Comparison of ENCODE assay signal across 11 cellular contexts in genomic region chr5:172788771-172789686, GRCh38. TPM values are rescaled to one million over a fixed set of nuclear protein-coding genes. Genes with fewer than 3 reads are reported as not detected.
DNase-seq lines count a peak whose midpoint lies in the region; ATAC-seq, FAIRE-seq and TF ChIP-seq lines count a peak whose summit lies in the region.
"Had no signal": no experiment of that assay in that cellular context is flagged by ENCODE, and none has a peak within 500 bp of the region (broad histone marks: within the 10 kb centered on the region; RNA-seq: fewer than 3 reads in every experiment).

No MANE protein-coding gene starts in this region.

- TF ChIP-seq CTCF in GM12878 (IDR thresholded peaks at IDR 0.05 in 2 of 3, conservative IDR thresholded peaks at IDR 0.05 in 1 of 3; ENCODE audit: control insufficient read depth in 2 of 3, extremely low read depth in 1 of 3, insufficient read depth in 1 of 3, low read depth in 3 of 3, low read length in 3 of 3): no peak

- H3K4me2 ChIP-seq in GM23248 (ENCODE audit: unreplicated experiment) (no peak overlapping the region), GM12878 (ENCODE audit: control insufficient read depth, insufficient read depth) (no peak overlapping the region)

- FAIRE-seq in GM12878 (lab: Jason Lieb, UNC) (no peak), small intestine (lab: Jason Lieb, UNC) (no peak)
- FAIRE-seq: colon, G401.6 had no signal

- peak; percentile 26; the same call in 2 of the 3 replicates for ATAC-seq in GM12878
- peak; percentile 86 for ATAC-seq in left lobe of liver
- ATAC-seq in HG02678 (IDR thresholded peaks at IDR 0.05; ENCODE audit: unreplicated experiment): no peak
- no peak for ATAC-seq in GM21717 (IDR thresholded peaks at IDR 0.05; ENCODE audit: unreplicated experiment)
- ATAC-seq in HG02588 (IDR thresholded peaks at IDR 0.05; ENCODE audit: unreplicated experiment): no peak

- H3K9ac ChIP-seq in GM23248: peak overlapping the region; percentile 30
- no peak overlapping the region for H3K9ac ChIP-seq in GM12878 (ENCODE audit: control insufficient read depth, insufficient read depth, low read length)

- intact Hi-C loops in GM12878 (cut with micrococcal nuclease; ENCODE audit: unreplicated experiment): no loop called here

- WGBS in GM23248 (ENCODE audit: low coverage in 1 of 2, low lambda C conversion rate in 2 of 2, missing lambda C conversion rate in 2 of 2), 2 experiments: 76 to 82% methylated on average over 19 to 21 of the region's 21 CpGs
- 60% methylated on average over 21 of the region's 21 CpGs for WGBS in GM12878 (ENCODE audit: insufficient coverage, insufficient replicate concordance, low lambda C conversion rate, missing lambda C conversion rate)
- 33 to 45% (median 40%) methylated on average over 21 of the region's 21 CpGs for whole genome bisulfite sequencing in small intestine, 3 donors

- H3K27ac ChIP-seq in GM23248 (no peak overlapping the region), GM12878 (ENCODE audit: control insufficient read depth, insufficient read depth) (no peak overlapping the region), small intestine (ENCODE audit: low read depth in 1 of 2, low read length in 1 of 2) (peak overlapping the region; percentile 76 to 85)

- H3K27me3 ChIP-seq in GM23248 (replicated peaks; ENCODE audit: insufficient read depth) (no peaks in the 10 kb centered on the region), GM12878 (replicated peaks in 1 of 2; ENCODE audit: control insufficient read depth in 2 of 2, insufficient read depth in 2 of 2, low read length in 1 of 2) (no peaks in the 10 kb centered on the region), small intestine (ENCODE audit: control insufficient read depth in 2 of 2, insufficient read depth in 2 of 2, low read length in 2 of 2) (no peaks in the 10 kb centered on the region)

- no peaks in the 10 kb centered on the region for H3K36me3 ChIP-seq in GM23248 (ENCODE audit: low read depth)
- H3K36me3 ChIP-seq in GM12878 (ENCODE audit: control insufficient read depth in 2 of 2, insufficient read depth in 2 of 2, low read length in 1 of 2): no peaks in the 10 kb centered on the region
- H3K36me3 ChIP-seq in small intestine (ENCODE audit: control insufficient read depth in 2 of 2, insufficient read depth in 2 of 2, low read length in 2 of 2): no peaks in the 10 kb centered on the region

- no peak overlapping the region for H3K4me3 ChIP-seq in GM23248
- H3K4me3 ChIP-seq in GM12878: no peak overlapping the region
- no peak overlapping the region for H3K4me3 ChIP-seq in small intestine (ENCODE audit: low read depth in 1 of 2, low read length in 2 of 2)

- H3K4me1 ChIP-seq in GM23248 (ENCODE audit: insufficient read depth): peaks cover 20% of the 10 kb centered on the region
- peaks cover 11% of the 10 kb centered on the region for H3K4me1 ChIP-seq in GM12878 (ENCODE audit: control insufficient read depth, insufficient read depth, low read length)
- H3K4me1 ChIP-seq in small intestine (ENCODE audit: control insufficient read depth in 2 of 2, insufficient read depth in 1 of 2, low read depth in 1 of 2, low read length in 1 of 2): peaks cover 0 to 7% of the 10 kb centered on the region in 2 donors

- RAD21 ChIA-PET in GM12878 (lab: Charles Lee; ENCODE audit: unreplicated experiment): interaction anchor here (1.1 to 1.6 kb wide), 4 partner anchors 12 to 144 kb away, joined by 3 to 5 read pairs (median 3); no protein-coding TSS in a partner anchor

- in situ Hi-C loops in GM23248 (cut with MboI): no loop called here
- in situ Hi-C loops in GM12878 (cut with MboI): no loop called here

- H2AFZ ChIP-seq in GM23248 (no peak overlapping the region), GM12878 (ENCODE audit: control insufficient read depth, low read depth, low read length) (peak overlapping the region; percentile 43)

- CTCF ChIA-PET in GM12878 (lab: Yijun Ruan, JAX): interaction anchor here (1.1 to 1.6 kb wide), 3 partner anchors 9 to 12 kb away, joined by 3 to 8 read pairs (median 4); no protein-coding TSS in a partner anchor

- no TSS peak for BruUV-seq in GM12878 (replicated peaks; lab: Mats Ljungman, UMichigan)

- H3F3A ChIP-seq in GM23248 (ENCODE audit: insufficient read depth): peaks cover 6% of the 10 kb centered on the region

- peak; percentile 58 for DNase-seq in GM23248
- DNase-seq in GM12878 (ENCODE audit: low read depth, low spot score): no peak
- peak; percentile 90 for DNase-seq in left lobe of liver (ENCODE audit: low spot score)
- peak; percentile 87 for DNase-seq in small intestine
- no peak for DNase-seq in retina
- DNase-seq: NCI-H1436 treated with DMSO at 0.1 percent for 48 hours had no signal

- no peak for TF ChIP-seq EP300 in GM12878 (IDR thresholded peaks at IDR 0.05; ENCODE audit: borderline replicate concordance in 1 of 2, control insufficient read depth in 1 of 2, low read depth in 2 of 2, low read length in 2 of 2)

- H3K9me2 ChIP-seq in GM23248 (ENCODE audit: insufficient read depth): no peaks in the 10 kb centered on the region

- H3K79me2 ChIP-seq in GM23248 (ENCODE audit: insufficient read depth) (no peaks in the 10 kb centered on the region), GM12878 (ENCODE audit: control insufficient read depth, insufficient read depth, low read length) (no peaks in the 10 kb centered on the region)

- POLR2A ChIA-PET in GM12878 (lab: Charles Lee): interaction anchor here (0.5 to 1.2 kb wide), 3 partner anchors 9 to 361 kb away, joined by 3 to 4 read pairs (median 4); no protein-coding TSS in a partner anchor

- TF ChIP-seq POLR2A in GM12878 (IDR thresholded peaks at IDR 0.05; ENCODE audit: low read depth, low read length): no peak

- SMC1A ChIA-PET in GM12878 (lab: Charles Lee; ENCODE audit: uncharacterized antibody, unreplicated experiment): interaction anchor here (0.5 to 1.4 kb wide), 4 partner anchors 9 to 222 kb away, joined by 3 to 9 read pairs (median 4); no protein-coding TSS in a partner anchor

- no peak for TF ChIP-seq RAD21 in GM12878 (IDR thresholded peaks at IDR 0.05; ENCODE audit: insufficient read depth, low read depth, low read length)

- H4K20me1 ChIP-seq in GM23248 (ENCODE audit: insufficient read depth) (no peaks in the 10 kb centered on the region), GM12878 (ENCODE audit: control insufficient read depth, insufficient read depth) (no peaks in the 10 kb centered on the region)

- H3K9me3 ChIP-seq in GM23248 (ENCODE audit: low read depth) (no peaks in the 10 kb centered on the region), GM12878 (replicated peaks; ENCODE audit: control insufficient read depth, insufficient read depth, low read length) (peaks cover 5% of the 10 kb centered on the region; the same call in 1 of the 3 replicates), small intestine (ENCODE audit: control insufficient read depth, low read depth) (no peaks in the 10 kb centered on the region)

RNA-seq across cellular contexts. Expression of gene DUSP1, which starts 18.0 kb away (rescaled TPM):
- total RNA-seq in GM23248 (2014; rRNA removed; shearing (Covaris generic)): 443 and 459 TPM in 2 replicates
- 264 and 269 TPM in 2 replicates for polyA plus RNA-seq in GM23248 (2016; fragmentation: Nextera tagmentation; extraction: Ambion mirVana)
- 9.4 and 10.7 TPM in 2 replicates for total RNA-seq in GM12878 (2013; cell fraction: nucleolus; rRNA removed)
- 5.8 and 6.2 TPM in 2 replicates for total RNA-seq in GM12878 (2014; rRNA removed)
- 2.0 and 2.5 TPM in 2 replicates for total RNA-seq in GM12878 (2014; rRNA removed; fragmentation: Illumina TruSeq; extraction: Trizol)
- total RNA-seq in GM12878 (2021): 5.0 and 5.3 TPM in 2 replicates
- 2.1 TPM for polyA plus RNA-seq in GM12878 (2011; ENCODE audit: low read depth)
- polyA plus RNA-seq in GM12878 (2011; rRNA removed): 3.0 and 4.0 TPM in 2 replicates
- polyA plus RNA-seq in GM12878 (2011; cell fraction: cytosol; rRNA removed): 4.7 and 5.6 TPM in 2 replicates
- polyA plus RNA-seq in GM12878 (2011; cell fraction: nucleus; rRNA removed): 7.0 and 8.8 TPM in 2 replicates
- 4.9 and 5.3 TPM in 2 replicates for polyA plus RNA-seq in GM12878 (2012)
- 1.0 and 2.0 TPM in 2 replicates for polyA plus RNA-seq in GM12878 (2014; fragmentation: Illumina TruSeq; extraction: Trizol)
- 1 to 10 TPM; 1.4 to 1.9 TPM for polyA plus RNA-seq in GM12878 (2014; fragmentation: Nextera tagmentation; extraction: Ambion mirVana)
- polyA plus RNA-seq in GM12878 (2014; rRNA removed): 3.5 and 4.1 TPM in 2 replicates
- polyA plus RNA-seq in GM12878 (2016; fragmentation: Nextera tagmentation; extraction: Ambion mirVana): 1 to 10 TPM; 3.9 to 5.4 TPM
- polyA minus RNA-seq in GM12878 (2011; rRNA and poly(A)+ RNA removed): 5.9 and 9.3 TPM in 2 replicates
- 4.9 and 5.3 TPM in 2 replicates for polyA minus RNA-seq in GM12878 (2011; cell fraction: cytosol; rRNA and poly(A)+ RNA removed)
- 12.6 and 13.6 TPM in 2 replicates for polyA minus RNA-seq in GM12878 (2011; cell fraction: nucleus; rRNA and poly(A)+ RNA removed)
- 145 TPM for total RNA-seq in left lobe of liver
- polyA plus RNA-seq in small intestine: 100 to 1,000 TPM in 1 of 3 donors, 10 to 100 TPM in 2; 64.4 to 216 (median 65.4) TPM

RNA-seq across cellular contexts. Expression of gene ERGIC1, which starts 45.0 kb away (rescaled TPM):
- total RNA-seq in GM23248 (2014; rRNA removed; shearing (Covaris generic)): 233 and 235 TPM in 2 replicates
- polyA plus RNA-seq in GM23248 (2016; fragmentation: Nextera tagmentation; extraction: Ambion mirVana) (66.4 and 75.8 TPM in 2 replicates), GM12878 (2011; rRNA removed) (56.1 and 81.2 TPM in 2 replicates), GM12878 (2014; fragmentation: Illumina TruSeq; extraction: Trizol) (78.1 and 104 TPM in 2 replicates), GM12878 (2014; fragmentation: Nextera tagmentation; extraction: Ambion mirVana) (10 to 100 TPM in 1 of 2 experiments, 1 to 10 TPM in 1; 8.8 to 21.0 TPM), GM12878 (2014; rRNA removed) (88.7 and 88.8 TPM in 2 replicates), GM12878 (2016; fragmentation: Nextera tagmentation; extraction: Ambion mirVana) (10 to 100 TPM; 26.3 to 28.6 TPM), small intestine (100 to 1,000 TPM in 1 of 3 donors, 10 to 100 TPM in 2; 58.1 to 127 (median 64.2) TPM)
- 247 and 251 TPM in 2 replicates for total RNA-seq in GM12878 (2013; cell fraction: nucleolus; rRNA removed)
- total RNA-seq in GM12878 (2014; rRNA removed) (77.0 and 86.2 TPM in 2 replicates), GM12878 (2014; rRNA removed; fragmentation: Illumina TruSeq; extraction: Trizol) (70.6 and 71.3 TPM in 2 replicates), GM12878 (2021) (90.0 and 97.6 TPM in 2 replicates), left lobe of liver (158 TPM)
- polyA plus RNA-seq in GM12878 (2011; ENCODE audit: low read depth): 45.2 TPM
- 110 and 117 TPM in 2 replicates for polyA plus RNA-seq in GM12878 (2011; cell fraction: cytosol; rRNA removed)
- 70.5 and 84.8 TPM in 2 replicates for polyA plus RNA-seq in GM12878 (2011; cell fraction: nucleus; rRNA removed)
- polyA plus RNA-seq in GM12878 (2012): 72.6 and 77.3 TPM in 2 replicates
- polyA minus RNA-seq in GM12878 (2011; rRNA and poly(A)+ RNA removed): 136 and 155 TPM in 2 replicates
- 30.7 and 37.3 TPM in 2 replicates for polyA minus RNA-seq in GM12878 (2011; cell fraction: cytosol; rRNA and poly(A)+ RNA removed)
- polyA minus RNA-seq in GM12878 (2011; cell fraction: nucleus; rRNA and poly(A)+ RNA removed): 28.8 and 59.6 TPM in 2 replicates

Comparison
In these comparisons a context has a peak if more than half of its experiments do, and no peak if none do; other contexts are left out.
1. DNase-seq: peak in GM23248 (single experiment), left lobe of liver (single experiment) and small intestine (single experiment); none in GM12878 (single experiment) and retina (single experiment).
2. H3K27ac ChIP-seq: peak in small intestine (2 of 2); none in GM23248 (single experiment) and GM12878 (single experiment).
3. ATAC-seq: peak in GM12878 (single experiment) and left lobe of liver (single experiment); none in HG02678 (single experiment), GM21717 (single experiment) and HG02588 (single experiment).
4. RNA of gene DUSP1, which starts 18.0 kb away (total RNA-seq): 443 to 459 TPM in GM23248 and 145 TPM in left lobe of liver (single experiment); 2.0 to 10.7 TPM in GM12878; every median in the first group is over 10 times any median in the second.